ENCODE assay signal across 8 cellular contexts in the genomic region with DNA sequence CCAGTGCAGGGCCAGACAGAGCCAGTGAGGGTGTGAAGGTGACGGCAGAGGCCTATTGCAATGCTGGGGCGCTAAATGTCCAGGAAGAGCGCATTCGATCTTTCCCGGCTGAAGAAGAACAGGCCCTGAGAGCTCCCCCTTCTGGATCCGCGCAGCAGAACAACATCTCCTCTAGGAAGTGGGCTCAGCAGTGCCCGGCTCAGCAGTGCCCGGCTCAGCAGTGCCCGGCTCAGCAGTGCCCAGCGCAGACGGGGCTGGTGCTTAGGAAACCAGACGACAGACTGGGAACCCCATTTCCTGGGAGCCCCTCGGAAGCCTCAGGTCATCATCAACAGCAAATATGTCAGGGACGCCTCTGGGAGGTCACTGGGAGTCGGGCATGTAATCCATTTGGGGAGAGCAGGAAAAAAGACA. TPM values are rescaled to one million over a fixed set of nuclear protein-coding genes. Genes with fewer than 3 reads are reported as not detected.
A peak's percentile ranks its signal among the peaks of the same experiment; 100 is the strongest.
DNase-seq lines count a peak whose midpoint lies in the region; ATAC-seq and TF ChIP-seq lines count a peak whose summit lies in the region.

No MANE protein-coding gene starts in this region.

- H3K36me3 Mint-ChIP-seq in stimulated activated effector memory CD8-positive, alpha-beta T cell treated with anti-CD3 and anti-CD28 coated beads, Interleukin-12 subunit alpha, Interleukin-12 subunit beta, amount 100 ng/mL, for 72 hours, result no peaks in the 10 kb centered on the region

- no peak overlapping the region for H3K4me3 Mint-ChIP-seq in stimulated activated effector memory CD8-positive, alpha-beta T cell treated with anti-CD3 and anti-CD28 coated beads, Interleukin-12 subunit alpha, Interleukin-12 subunit beta, amount 100 ng/mL, for 72 hours

- no peaks in the 10 kb centered on the region for H3K9me2 ChIP-seq in MM.1S (replicated peaks; ENCODE audit: insufficient read depth, low read length)

- H4K20me1 ChIP-seq in MM.1S (ENCODE audit: insufficient read depth, low read length), result no peaks in the 10 kb centered on the region; the same call in 1 of the 2 replicates

- no peaks in the 10 kb centered on the region for H3K4me1 ChIP-seq in MM.1S (ENCODE audit: low read length)

- no peak overlapping the region for H3K27ac Mint-ChIP-seq in stimulated activated effector memory CD8-positive, alpha-beta T cell treated with anti-CD3 and anti-CD28 coated beads, Interleukin-12 subunit alpha, Interleukin-12 subunit beta, amount 100 ng/mL, for 72 hours

- peak; percentile 65 for ATAC-seq in stimulated activated effector memory CD8-positive, alpha-beta T cell treated with anti-CD3 and anti-CD28 coated beads, Interleukin-12 subunit alpha, Interleukin-12 subunit beta, amount 100 ng/mL, for 72 hours

- H3K9me3 Mint-ChIP-seq in stimulated activated effector memory CD8-positive, alpha-beta T cell treated with anti-CD3 and anti-CD28 coated beads, Interleukin-12 subunit alpha, Interleukin-12 subunit beta, amount 100 ng/mL, for 72 hours, result peaks cover 10% of the 10 kb centered on the region

- H3F3A ChIP-seq in MM.1S (ENCODE audit: insufficient read depth, low read length), result no peaks in the 10 kb centered on the region

- H3K4me2 ChIP-seq in MM.1S (ENCODE audit: low read depth, low read length), result peak overlapping the region; percentile 10; the same call in 1 of the 2 replicates

- no peaks in the 10 kb centered on the region for H3K79me2 ChIP-seq in MM.1S (ENCODE audit: low read length)

- H2AFZ ChIP-seq in MM.1S (ENCODE audit: low read length), result no peak overlapping the region

- TF ChIP-seq CTCF in MM.1S (IDR thresholded peaks at IDR 0.05; ENCODE audit: low read length), result peak; percentile 85
- peak; percentile 86 for TF ChIP-seq CTCF in astrocyte of the spinal cord (IDR thresholded peaks at IDR 0.05; ENCODE audit: low read depth, low read length)
- TF ChIP-seq CTCF in kidney epithelial cell (IDR thresholded peaks at IDR 0.05; ENCODE audit: insufficient read depth, low read length, poor library complexity, severe bottlenecking), result peak; percentile 79

- H3K9me3 ChIP-seq in MM.1S (replicated peaks; ENCODE audit: insufficient read depth, low read length), result no peaks in the 10 kb centered on the region

- DNase-seq in NCI-H1436 (lab: John Stamatoyannopoulos, UW) (peak; percentile 72), NCI-H1436 treated with DMSO at 0.1 percent for 48 hours (lab: John Stamatoyannopoulos, UW) (no peak), MM.1S (peak; percentile 73), SW480 (ENCODE audit: low spot score) (peak; percentile 66), astrocyte of the spinal cord (ENCODE audit: low read depth, low spot score) (peak; percentile 33), kidney epithelial cell (ENCODE audit: low read depth) (no peak), amniotic stem cell (lab: John Stamatoyannopoulos, UW) (no peak)
- DNase-seq in stimulated activated effector memory CD8-positive, alpha-beta T cell treated with anti-CD3 and anti-CD28 coated beads, Interleukin-12 subunit alpha, Interleukin-12 subunit beta, amount 100 ng/mL, for 72 hours (ENCODE audit: low spot score in 2 of 2), result peak; percentile 36 to 76

- no peak overlapping the region for H3K9ac ChIP-seq in MM.1S (ENCODE audit: low read length)

- no peaks in the 10 kb centered on the region for H3K36me3 ChIP-seq in MM.1S (replicated peaks; ENCODE audit: insufficient read depth, low read length)
- no peaks in the 10 kb centered on the region for H3K36me3 ChIP-seq in kidney epithelial cell (ENCODE audit: control insufficient read depth, insufficient read depth, low read length)

- H3K4me3 ChIP-seq in MM.1S (ENCODE audit: low read length), result no peak overlapping the region
- no peak overlapping the region for H3K4me3 ChIP-seq in astrocyte of the spinal cord (ENCODE audit: low read depth, low read length)
- no peak overlapping the region for H3K4me3 ChIP-seq in kidney epithelial cell (ENCODE audit: low read depth, low read length)

- peaks cover 69% of the 10 kb centered on the region for H3K27me3 ChIP-seq in MM.1S (replicated peaks; ENCODE audit: insufficient read depth, low read length)
- peaks cover 38% of the 10 kb centered on the region for H3K27me3 ChIP-seq in kidney epithelial cell (ENCODE audit: control insufficient read depth, insufficient read depth, low read length)

- peaks cover 22% of the 10 kb centered on the region for H3K4me1 Mint-ChIP-seq in stimulated activated effector memory CD8-positive, alpha-beta T cell treated with anti-CD3 and anti-CD28 coated beads, Interleukin-12 subunit alpha, Interleukin-12 subunit beta, amount 100 ng/mL, for 72 hours

- no peak overlapping the region for H3K27ac ChIP-seq in MM.1S (ENCODE audit: low read length)

- in situ Hi-C loops in astrocyte of the spinal cord (cut with HindIII; ENCODE audit: low sequenced_read_pairs), result no loop called here

RNA-seq across cellular contexts. Expression of a gene that starts 4.7 kb away (rescaled TPM):
- total RNA-seq in kidney epithelial cell, result 1.0 and 3.1 TPM in 2 replicates

RNA-seq across cellular contexts. Expression of a gene that starts 8.0 kb away (rescaled TPM):
- 2.1 and 4.1 TPM in 2 replicates for total RNA-seq in kidney epithelial cell

RNA-seq across cellular contexts. Expression of a gene that starts 38.2 kb away (rescaled TPM):
- total RNA-seq in kidney epithelial cell, result 0.55 and 2.1 TPM in 2 replicates

RNA-seq across cellular contexts. Expression of a gene that starts 42.1 kb away (rescaled TPM):
- total RNA-seq in kidney epithelial cell, result 36.8 and 37.1 TPM in 2 replicates

Comparison
In these comparisons a context has a peak if more than half of its experiments do, and no peak if none do; other contexts are left out.
1. DNase-seq: peak in NCI-H1436 (single experiment), MM.1S (single experiment), SW480 (single experiment), astrocyte of the spinal cord (single experiment) and stimulated activated effector memory CD8-positive, alpha-beta T cell treated with anti-CD3 and anti-CD28 coated beads, Interleukin-12 subunit alpha, Interleukin-12 subunit beta, amount 100 ng/mL, for 72 hours (2 of 2); none in NCI-H1436 treated with DMSO at 0.1 percent for 48 hours (single experiment), kidney epithelial cell (single experiment) and amniotic stem cell (single experiment).
2. Peak in every context shown above with its lines, with median percentiles within 50 percentile points of each other: CTCF ChIP-seq.